In genomic region chrX:154353172-154353843, GRCh38 we compare ENCODE assay signal across 26 cellular contexts. TPM values are rescaled to one million over a fixed set of nuclear protein-coding genes. Genes with fewer than 3 reads are reported as not detected.
A peak's percentile ranks its signal among the peaks of the same experiment; 100 is the strongest.
DNase-seq lines count a peak whose midpoint lies in the region; ATAC-seq and TF ChIP-seq lines count a peak whose summit lies in the region.
"Had no signal": no experiment of that assay in that cellular context is flagged by ENCODE, and none has a peak within 500 bp of the region (broad histone marks: within the 10 kb centered on the region; RNA-seq: fewer than 3 reads in every experiment).

No MANE protein-coding gene starts in this region.

- H3K36me3 Mint-ChIP-seq in activated CD8-positive, alpha-beta memory T cell treated with anti-CD3 and anti-CD28 coated beads, Interleukin-2, amount 10 ng/mL, durations not matched to agents 7 days and 5 days, result peaks cover 14% of the 10 kb centered on the region
- peaks cover 61% of the 10 kb centered on the region for H3K36me3 Mint-ChIP-seq in CD8-positive, alpha-beta T cell
- peaks cover 39% of the 10 kb centered on the region for H3K36me3 Mint-ChIP-seq in activated CD8-positive, alpha-beta T cell treated with anti-CD3 and anti-CD28 coated beads, Interleukin-2, amount 10 ng/mL, durations not matched to agents 7 days and 5 days (ENCODE audit: low read depth)
- H3K36me3 Mint-ChIP-seq in osteocyte (ENCODE audit: unreplicated experiment), result peaks cover 8% of the 10 kb centered on the region

- no peak overlapping the region for H3K4me3 ChIP-seq in CD8-positive, alpha-beta T cell (ENCODE audit: low read depth, low read length)
- no peak overlapping the region for H3K4me3 ChIP-seq in ascending aorta
- H3K4me3 ChIP-seq: body of pancreas, esophagus squamous epithelium, lung, neural progenitor cell, SK-N-MC, upper lobe of left lung had no signal

- H3K4me3 Mint-ChIP-seq in activated CD8-positive, alpha-beta memory T cell treated with anti-CD3 and anti-CD28 coated beads, Interleukin-2, amount 10 ng/mL, durations not matched to agents 7 days and 5 days, result no peak overlapping the region
- no peak overlapping the region for H3K4me3 Mint-ChIP-seq in CD8-positive, alpha-beta T cell
- H3K4me3 Mint-ChIP-seq in activated CD8-positive, alpha-beta T cell treated with anti-CD3 and anti-CD28 coated beads, Interleukin-2, amount 10 ng/mL, durations not matched to agents 7 days and 5 days, result no peak overlapping the region
- H3K4me3 Mint-ChIP-seq in osteocyte (ENCODE audit: unreplicated experiment), result no peak overlapping the region
- H3K4me3 Mint-ChIP-seq: activated naive CD8-positive, alpha-beta T cell treated with anti-CD3 and anti-CD28 coated beads, Interleukin-2, amount 50 U/mL, for 24 hours; neural progenitor cell had no signal

- H3K4me1 ChIP-seq in CD8-positive, alpha-beta T cell (ENCODE audit: insufficient read depth, low read length), result peaks cover 94% of the 10 kb centered on the region
- peaks cover 0 to 2% of the 10 kb centered on the region in 2 donors for H3K4me1 ChIP-seq in ascending aorta
- H3K4me1 ChIP-seq: body of pancreas, neural progenitor cell had no signal

- TF ChIP-seq CTCF in CD8-positive, alpha-beta T cell (IDR thresholded peaks at IDR 0.05), result no peak
- TF ChIP-seq CTCF in osteocyte (IDR thresholded peaks at IDR 0.05), result no peak
- no peak for TF ChIP-seq CTCF in ascending aorta (IDR thresholded peaks at IDR 0.05)

- TF ChIP-seq POLR2A in GM18505 (IDR thresholded peaks at IDR 0.05; ENCODE audit: borderline replicate concordance, extremely low read depth, insufficient read depth, insufficient read length), result no peak

- no peaks in the 10 kb centered on the region for H3K27me3 Mint-ChIP-seq in activated CD8-positive, alpha-beta memory T cell treated with anti-CD3 and anti-CD28 coated beads, Interleukin-2, amount 10 ng/mL, durations not matched to agents 7 days and 5 days
- no peaks in the 10 kb centered on the region for H3K27me3 Mint-ChIP-seq in CD8-positive, alpha-beta T cell (ENCODE audit: low read depth)
- no peaks in the 10 kb centered on the region for H3K27me3 Mint-ChIP-seq in activated CD8-positive, alpha-beta T cell treated with anti-CD3 and anti-CD28 coated beads, Interleukin-2, amount 10 ng/mL, durations not matched to agents 7 days and 5 days (ENCODE audit: low read depth)
- H3K27me3 Mint-ChIP-seq in osteocyte (ENCODE audit: unreplicated experiment), result no peaks in the 10 kb centered on the region
- H3K27me3 Mint-ChIP-seq: activated naive CD8-positive, alpha-beta T cell treated with anti-CD3 and anti-CD28 coated beads, Interleukin-2, amount 50 U/mL, for 24 hours; progenitor cell of endocrine pancreas had no signal

- intact Hi-C loops in CD8-positive, alpha-beta T cell (cut with DNase I, micrococcal nuclease), result no loop called here
- intact Hi-C loops in ascending aorta (cut with DNase I), result no loop called here

- POLR2A ChIA-PET in CD8-positive, alpha-beta T cell (lab: Charles Lee), result no interaction called here
- POLR2A ChIA-PET in activated CD8-positive, alpha-beta T cell treated with anti-CD3 and anti-CD28 coated beads, Interleukin-2, amount 10 ng/mL, durations not matched to agents 7 days and 5 days (lab: Charles Lee), result interaction anchor here (0.9 kb wide), 1 partner anchor 14 kb away, joined by 3 read pairs; no protein-coding TSS in a partner anchor

- CTCF ChIA-PET in activated CD8-positive, alpha-beta memory T cell treated with anti-CD3 and anti-CD28 coated beads, Interleukin-2, amount 10 ng/mL, durations not matched to agents 7 days and 5 days (lab: Charles Lee), result no interaction called here
- CTCF ChIA-PET in CD8-positive, alpha-beta T cell (lab: Charles Lee), result interaction anchor here (1.2 kb wide), 1 partner anchor 216 kb away, joined by 3 read pairs; no protein-coding TSS in a partner anchor
- CTCF ChIA-PET in activated CD8-positive, alpha-beta T cell treated with anti-CD3 and anti-CD28 coated beads, Interleukin-2, amount 10 ng/mL, durations not matched to agents 7 days and 5 days (lab: Charles Lee), result no interaction called here

- no peaks in the 10 kb centered on the region for H3K9me3 Mint-ChIP-seq in activated CD8-positive, alpha-beta memory T cell treated with anti-CD3 and anti-CD28 coated beads, Interleukin-2, amount 10 ng/mL, durations not matched to agents 7 days and 5 days (ENCODE audit: low read depth)
- no peaks in the 10 kb centered on the region for H3K9me3 Mint-ChIP-seq in CD8-positive, alpha-beta T cell
- H3K9me3 Mint-ChIP-seq in activated CD8-positive, alpha-beta T cell treated with anti-CD3 and anti-CD28 coated beads, Interleukin-2, amount 10 ng/mL, durations not matched to agents 7 days and 5 days (ENCODE audit: insufficient read depth), result no peaks in the 10 kb centered on the region
- H3K9me3 Mint-ChIP-seq in osteocyte (ENCODE audit: unreplicated experiment), result no peaks in the 10 kb centered on the region
- H3K9me3 Mint-ChIP-seq: activated naive CD8-positive, alpha-beta T cell treated with anti-CD3 and anti-CD28 coated beads, Interleukin-2, amount 50 U/mL, for 24 hours had no signal

- no peaks in the 10 kb centered on the region for H3K9me3 ChIP-seq in CD8-positive, alpha-beta T cell (ENCODE audit: low read length)
- no peaks in the 10 kb centered on the region for H3K9me3 ChIP-seq in ascending aorta
- H3K9me3 ChIP-seq: body of pancreas, esophagus squamous epithelium, upper lobe of left lung had no signal

- no peak for ATAC-seq in activated CD8-positive, alpha-beta memory T cell treated with anti-CD3 and anti-CD28 coated beads, Interleukin-2, amount 10 ng/mL, durations not matched to agents 7 days and 5 days
- ATAC-seq in CD8-positive, alpha-beta T cell, result no peak
- ATAC-seq in activated CD8-positive, alpha-beta T cell treated with anti-CD3 and anti-CD28 coated beads, Interleukin-2, amount 10 ng/mL, durations not matched to agents 7 days and 5 days, result no peak
- ATAC-seq in GM18505 (IDR thresholded peaks at IDR 0.05; ENCODE audit: unreplicated experiment) (no peak), GM21576 (IDR thresholded peaks at IDR 0.05; ENCODE audit: unreplicated experiment) (no peak)
- ATAC-seq: activated naive CD8-positive, alpha-beta T cell treated with anti-CD3 and anti-CD28 coated beads, Interleukin-2, amount 50 U/mL, for 24 hours; body of pancreas had no signal

- peaks cover 71% of the 10 kb centered on the region for H3K4me1 Mint-ChIP-seq in activated CD8-positive, alpha-beta memory T cell treated with anti-CD3 and anti-CD28 coated beads, Interleukin-2, amount 10 ng/mL, durations not matched to agents 7 days and 5 days
- peaks cover 37% of the 10 kb centered on the region for H3K4me1 Mint-ChIP-seq in CD8-positive, alpha-beta T cell (ENCODE audit: low read depth)
- H3K4me1 Mint-ChIP-seq in activated CD8-positive, alpha-beta T cell treated with anti-CD3 and anti-CD28 coated beads, Interleukin-2, amount 10 ng/mL, durations not matched to agents 7 days and 5 days (ENCODE audit: low read depth), result peaks cover 69% of the 10 kb centered on the region
- peaks cover 4% of the 10 kb centered on the region for H3K4me1 Mint-ChIP-seq in osteocyte (ENCODE audit: unreplicated experiment)

- H3K27ac Mint-ChIP-seq in activated CD8-positive, alpha-beta memory T cell treated with anti-CD3 and anti-CD28 coated beads, Interleukin-2, amount 10 ng/mL, durations not matched to agents 7 days and 5 days, result peak overlapping the region; percentile 36
- H3K27ac Mint-ChIP-seq in CD8-positive, alpha-beta T cell, result peak overlapping the region; percentile 45
- peak overlapping the region; percentile 39 for H3K27ac Mint-ChIP-seq in activated CD8-positive, alpha-beta T cell treated with anti-CD3 and anti-CD28 coated beads, Interleukin-2, amount 10 ng/mL, durations not matched to agents 7 days and 5 days
- H3K27ac Mint-ChIP-seq in osteocyte (ENCODE audit: unreplicated experiment), result peak overlapping the region; percentile 34
- H3K27ac Mint-ChIP-seq: neural progenitor cell, progenitor cell of endocrine pancreas had no signal

- no peak overlapping the region for H3K27ac ChIP-seq in CD8-positive, alpha-beta T cell (ENCODE audit: low read depth, low read length)
- H3K27ac ChIP-seq in ascending aorta, result no peak overlapping the region
- H3K27ac ChIP-seq: body of pancreas, neural progenitor cell, SK-N-MC had no signal

- no peaks in the 10 kb centered on the region for H3K27me3 ChIP-seq in CD8-positive, alpha-beta T cell (ENCODE audit: insufficient read depth, low read length)
- H3K27me3 ChIP-seq in ascending aorta, result no peaks in the 10 kb centered on the region
- H3K27me3 ChIP-seq: body of pancreas, esophagus squamous epithelium, neural progenitor cell, upper lobe of left lung had no signal

- DNase-seq in activated CD8-positive, alpha-beta memory T cell treated with anti-CD3 and anti-CD28 coated beads, Interleukin-2, amount 10 ng/mL, durations not matched to agents 7 days and 5 days, result no peak
- no peak for DNase-seq in activated CD8-positive, alpha-beta memory T cell treated with anti-CD3 and anti-CD28 coated beads, Interleukin-2, amount 50 U/mL, for 48 hours
- no peak for DNase-seq in CD8-positive, alpha-beta T cell
- DNase-seq in activated CD8-positive, alpha-beta T cell treated with anti-CD3 and anti-CD28 coated beads, Interleukin-2, amount 10 ng/mL, durations not matched to agents 7 days and 5 days, result no peak
- DNase-seq in osteocyte (ENCODE audit: extremely low spot score, unreplicated experiment) (no peak), ascending aorta (ENCODE audit: low spot score in 2 of 2) (no peak)
- DNase-seq: activated CD4-positive, alpha-beta T cell treated with anti-CD3 and anti-CD28 coated beads for 4 hours; activated naive CD8-positive, alpha-beta T cell treated with anti-CD3 and anti-CD28 coated beads, Interleukin-2, amount 50 U/mL, for 24 hours; AML-193; body of pancreas; esophagus squamous epithelium; islet precursor cell; NCI-H187; NCI-H2227 treated with DMSO at 0.1 percent for 48 hours; NCI-H69; stimulated activated CD8-positive, alpha-beta memory T cell treated with anti-CD3 and anti-CD28 coated beads, Interleukin-4, amount 100 ng/mL, for 48 hours; T-helper 2 cell had no signal

- peaks cover 62% of the 10 kb centered on the region for H3K36me3 ChIP-seq in CD8-positive, alpha-beta T cell (ENCODE audit: insufficient read depth, low read length)
- peaks cover 90 to 100% of the 10 kb centered on the region in 2 donors for H3K36me3 ChIP-seq in ascending aorta
- H3K36me3 ChIP-seq: neural progenitor cell had no signal

RNA-seq across cellular contexts. Expression of gene FLNA, which starts 21.1 kb away (rescaled TPM):
- total RNA-seq in activated CD8-positive, alpha-beta memory T cell treated with anti-CD3 and anti-CD28 coated beads, Interleukin-2, amount 10 ng/mL, durations not matched to agents 7 days and 5 days, result 1,000 to 10,000 TPM; 1,602 to 2,011 TPM
- 1,000 to 10,000 TPM; 1,274 to 1,333 TPM for total RNA-seq in CD8-positive, alpha-beta T cell
- 1,000 to 10,000 TPM; 1,371 to 1,454 TPM for total RNA-seq in activated CD8-positive, alpha-beta T cell treated with anti-CD3 and anti-CD28 coated beads, Interleukin-2, amount 10 ng/mL, durations not matched to agents 7 days and 5 days
- total RNA-seq in osteocyte, result 2,024 and 2,203 TPM in 2 replicates
- total RNA-seq in ascending aorta, result 6,152 TPM

RNA-seq across cellular contexts. Expression of gene EMD, which starts 25.8 kb away (rescaled TPM):
- 10 to 100 TPM; 64.6 to 70.2 TPM for total RNA-seq in activated CD8-positive, alpha-beta memory T cell treated with anti-CD3 and anti-CD28 coated beads, Interleukin-2, amount 10 ng/mL, durations not matched to agents 7 days and 5 days
- 100 to 1,000 TPM; 176 TPM for total RNA-seq in CD8-positive, alpha-beta T cell
- total RNA-seq in activated CD8-positive, alpha-beta T cell treated with anti-CD3 and anti-CD28 coated beads, Interleukin-2, amount 10 ng/mL, durations not matched to agents 7 days and 5 days, result 10 to 100 TPM; 65.9 to 66.0 TPM
- 68.9 and 73.1 TPM in 2 replicates for total RNA-seq in osteocyte
- 86.3 TPM for total RNA-seq in ascending aorta

RNA-seq across cellular contexts. Expression of gene RPL10, which starts 44.9 kb away (rescaled TPM):
- total RNA-seq in activated CD8-positive, alpha-beta memory T cell treated with anti-CD3 and anti-CD28 coated beads, Interleukin-2, amount 10 ng/mL, durations not matched to agents 7 days and 5 days, result 1,000 to 10,000 TPM; 2,013 to 2,356 TPM
- 1,000 to 10,000 TPM; 6,105 to 6,263 TPM for total RNA-seq in CD8-positive, alpha-beta T cell
- total RNA-seq in activated CD8-positive, alpha-beta T cell treated with anti-CD3 and anti-CD28 coated beads, Interleukin-2, amount 10 ng/mL, durations not matched to agents 7 days and 5 days, result 1,000 to 10,000 TPM; 2,758 to 2,862 TPM
- total RNA-seq in osteocyte (2,857 and 2,892 TPM in 2 replicates), ascending aorta (4,298 TPM)

RNA-seq across cellular contexts. Expression of gene DNASE1L1, which starts 55.7 kb away (rescaled TPM):
- total RNA-seq in activated CD8-positive, alpha-beta memory T cell treated with anti-CD3 and anti-CD28 coated beads, Interleukin-2, amount 10 ng/mL, durations not matched to agents 7 days and 5 days, result 10 to 100 TPM; 18.4 to 19.6 TPM
- 10 to 100 TPM; 19.3 to 19.7 TPM for total RNA-seq in CD8-positive, alpha-beta T cell
- total RNA-seq in activated CD8-positive, alpha-beta T cell treated with anti-CD3 and anti-CD28 coated beads, Interleukin-2, amount 10 ng/mL, durations not matched to agents 7 days and 5 days, result 10 to 100 TPM; 22.5 to 26.5 TPM
- total RNA-seq in osteocyte (27.9 and 28.1 TPM in 2 replicates), ascending aorta (52.5 TPM)

RNA-seq across cellular contexts. Expression of gene TKTL1, which starts 57.7 kb away (rescaled TPM):
- 1 to 10 TPM in 1 of 2 experiments, under 1 TPM in 1; 0.75 to 1.1 TPM for total RNA-seq in activated CD8-positive, alpha-beta memory T cell treated with anti-CD3 and anti-CD28 coated beads, Interleukin-2, amount 10 ng/mL, durations not matched to agents 7 days and 5 days
- total RNA-seq in CD8-positive, alpha-beta T cell, result 1 to 10 TPM in 1 of 2 experiments, under 1 TPM in 1; 1.00 to 1.3 TPM
- total RNA-seq in activated CD8-positive, alpha-beta T cell treated with anti-CD3 and anti-CD28 coated beads, Interleukin-2, amount 10 ng/mL, durations not matched to agents 7 days and 5 days, result 1 to 10 TPM; 1.3 to 1.5 TPM
- total RNA-seq in osteocyte, result not detected in 2 replicates
- not detected for total RNA-seq in ascending aorta
- total RNA-seq: body of pancreas, esophagus squamous epithelium, H1, mucosa of gallbladder, progenitor cell of endocrine pancreas had no signal
